In genomic region chr1:230868736-230869385, GRCh38 we compare ENCODE assay signal across 8 cellular contexts. TPM values are rescaled to one million over a fixed set of nuclear protein-coding genes. Genes with fewer than 3 reads are reported as not detected.
DNase-seq lines count a peak whose midpoint lies in the region; ATAC-seq and TF ChIP-seq lines count a peak whose summit lies in the region.

No MANE protein-coding gene starts in this region.

- no peaks in the 10 kb centered on the region for H3K79me2 ChIP-seq in DND-41 (ENCODE audit: insufficient read depth, low read length)
- peaks cover 14% of the 10 kb centered on the region for H3K79me2 ChIP-seq in mesendoderm (ENCODE audit: control insufficient read depth, insufficient read depth, low read length)

- peak overlapping the region; percentile 89 for H2BK120ac ChIP-seq in mesendoderm (ENCODE audit: low read depth, low read length)

- H3K4me2 ChIP-seq in DND-41 (ENCODE audit: insufficient read depth, low read length) (peak overlapping the region; percentile 82), mesendoderm (ENCODE audit: low read length) (peak overlapping the region; percentile 74)

- H3K18ac ChIP-seq in mesendoderm (ENCODE audit: low read length) = peak overlapping the region; percentile 88

- in situ Hi-C loops in SK-MEL-5 (cut with HindIII; ENCODE audit: low pct_unique_long_range_greater_than_20kb, low sequenced_read_pairs) = no loop called here

- H2BK15ac ChIP-seq in mesendoderm (replicated peaks; ENCODE audit: low read depth) = no peak overlapping the region

- H3K9me3 ChIP-seq in DND-41 (ENCODE audit: insufficient read depth, low read length, severe bottlenecking) (no peaks in the 10 kb centered on the region), upper lobe of left lung (no peaks in the 10 kb centered on the region)
- no peaks in the 10 kb centered on the region for H3K9me3 ChIP-seq in effector memory CD4-positive, alpha-beta T cell (ENCODE audit: control insufficient read depth, low read length)

- H3K4ac ChIP-seq in mesendoderm (ENCODE audit: low read depth, low read length) = peak overlapping the region; percentile 62

- H3K27ac ChIP-seq in DND-41 (ENCODE audit: low read length) (no peak overlapping the region), mesendoderm (ENCODE audit: low read depth, low read length) (peak overlapping the region; percentile 96), upper lobe of left lung (peak overlapping the region; percentile 81 to 93 (median 86))
- no peak overlapping the region for H3K27ac ChIP-seq in effector memory CD4-positive, alpha-beta T cell (ENCODE audit: insufficient read depth, low read length, poor library complexity, severe bottlenecking)

- peak overlapping the region in 1 of 2 experiments; percentile 66; a peak in 2 of 4 replicates for H3K4me3 ChIP-seq in DND-41 (ENCODE audit: low read depth in 1 of 2, low read length in 2 of 2)
- H3K4me3 ChIP-seq in effector memory CD4-positive, alpha-beta T cell (ENCODE audit: insufficient read depth, low read depth, low read length, poor library complexity, severe bottlenecking) = peak overlapping the region; percentile 54
- peak overlapping the region; percentile 10 for H3K4me3 ChIP-seq in mesendoderm (ENCODE audit: low read length)
- H3K4me3 ChIP-seq in upper lobe of left lung = peak overlapping the region; percentile 57 to 98 (median 98)

- H3K36me3 ChIP-seq in DND-41 (ENCODE audit: insufficient read depth, low read length) (no peaks in the 10 kb centered on the region), mesendoderm (ENCODE audit: control insufficient read depth, insufficient read depth, low read length) (no peaks in the 10 kb centered on the region), upper lobe of left lung (no peaks in the 10 kb centered on the region)
- no peaks in the 10 kb centered on the region for H3K36me3 ChIP-seq in effector memory CD4-positive, alpha-beta T cell (ENCODE audit: control insufficient read depth, insufficient read depth, low read length)

- H4K8ac ChIP-seq in mesendoderm (ENCODE audit: low read depth, low read length) = peak overlapping the region; percentile 70

- peak overlapping the region; percentile 92 for H2AFZ ChIP-seq in DND-41 (ENCODE audit: low read depth, low read length)

- peak overlapping the region; percentile 66 for H3K23ac ChIP-seq in mesendoderm (ENCODE audit: low read length)

- peak in 1 of 4 donors; percentile 20 for TF ChIP-seq EP300 in upper lobe of left lung (IDR thresholded peaks at IDR 0.05)

- H2AK5ac ChIP-seq in mesendoderm (ENCODE audit: low read length) = no peak overlapping the region

- H4K5ac ChIP-seq in mesendoderm (ENCODE audit: low read length) = peak overlapping the region; percentile 81

- DNase-seq in DND-41 (no peak), SK-MEL-5 (ENCODE audit: low read depth, low spot score) (peak; percentile 50), mesendoderm (peak; percentile 82), upper lobe of left lung (peak; percentile 68 to 88), NCI-H187 (lab: John Stamatoyannopoulos, UW) (no peak)
- DNase-seq in effector memory CD4-positive, alpha-beta T cell = no peak

- TF ChIP-seq POLR2A in upper lobe of left lung (IDR thresholded peaks at IDR 0.05) = no peak

- H3K9ac ChIP-seq in DND-41 (ENCODE audit: low read depth, low read length) (peak overlapping the region; percentile 53), mesendoderm (ENCODE audit: low read length) (peak overlapping the region; percentile 92)

- WGBS in mesendoderm (ENCODE audit: extremely low coverage, insufficient coverage, low lambda C conversion rate) = no CpG with 5 or more reads among the region's 40 CpGs
- WGBS in upper lobe of left lung, 2 donors = 6 to 16% methylated on average over 13 to 26 of the region's 40 CpGs

- no peak for TF ChIP-seq CTCF in DND-41 (IDR thresholded peaks at IDR 0.05; ENCODE audit: borderline replicate concordance, extremely low read depth, low read length, poor library complexity, severe bottlenecking)
- TF ChIP-seq CTCF in upper lobe of left lung (IDR thresholded peaks at IDR 0.05) = peak in 1 of 6 experiments; percentile 21

- H3K27me3 ChIP-seq in DND-41 (ENCODE audit: insufficient read depth, low read length, poor library complexity) (peaks cover 15% of the 10 kb centered on the region), mesendoderm (ENCODE audit: insufficient read depth, low read length, poor library complexity) (no peaks in the 10 kb centered on the region), upper lobe of left lung (no peaks in the 10 kb centered on the region)
- H3K27me3 ChIP-seq in effector memory CD4-positive, alpha-beta T cell (replicated peaks; ENCODE audit: control insufficient read depth, insufficient read depth, low read length, poor library complexity, severe bottlenecking) = no peaks in the 10 kb centered on the region

- peak overlapping the region; percentile 95 for H3K56ac ChIP-seq in mesendoderm (ENCODE audit: low read length)

- H4K20me1 ChIP-seq in DND-41 (ENCODE audit: insufficient read depth, low read length) = 0 out of 2 replicates have a peak, but pooled peaks cover 6% of the 10 kb centered on the region

- H3K79me1 ChIP-seq in mesendoderm (ENCODE audit: low read length) = peaks cover 14% of the 10 kb centered on the region

- ATAC-seq in DND-41 (ENCODE audit: insufficient read depth, low read depth) (peak; percentile 57), GM21360 (IDR thresholded peaks at IDR 0.05; ENCODE audit: unreplicated experiment) (peak; percentile 39), HG03571 (IDR thresholded peaks at IDR 0.05; ENCODE audit: unreplicated experiment) (peak; percentile 38), upper lobe of left lung (ENCODE audit: low FRiP score in 2 of 2) (peak; percentile 62 to 78)

- peak overlapping the region; percentile 87 for H2BK5ac ChIP-seq in mesendoderm (ENCODE audit: low read length)

- peaks cover 23% of the 10 kb centered on the region for H3K4me1 ChIP-seq in DND-41 (ENCODE audit: insufficient read depth, low read length)
- peaks cover 7% of the 10 kb centered on the region for H3K4me1 ChIP-seq in effector memory CD4-positive, alpha-beta T cell (ENCODE audit: control insufficient read depth, insufficient read depth, low read length, poor library complexity, severe bottlenecking)
- H3K4me1 ChIP-seq in mesendoderm (ENCODE audit: control insufficient read depth, low read depth, low read length) = peaks cover 4% of the 10 kb centered on the region
- H3K4me1 ChIP-seq in upper lobe of left lung = peaks cover 11 to 40% (median 32%) of the 10 kb centered on the region in 4 donors

RNA-seq across cellular contexts. Expression of gene C1orf198, which starts 0.5 kb away (rescaled TPM):
- total RNA-seq in SK-MEL-5 (2014; rRNA removed; shearing (Covaris generic)) = 23.9 and 24.3 TPM in 2 replicates
- polyA plus RNA-seq in SK-MEL-5 (2015; cell fraction: cytosol; rRNA removed) = 24.1 and 31.2 TPM in 2 replicates
- 11.8 and 18.5 TPM in 2 replicates for polyA plus RNA-seq in SK-MEL-5 (2015; cell fraction: nucleus; rRNA removed)
- 29.8 TPM for polyA plus RNA-seq in mesendoderm (2013, experiment 1 of 2)
- 29.2 TPM for polyA plus RNA-seq in mesendoderm (2013, experiment 2 of 2)
- 100 to 1,000 TPM in 5 of 6 donors, 10 to 100 TPM in 1; 51.3 to 241 (median 125) TPM for total RNA-seq in upper lobe of left lung

Comparison
In these comparisons a context has a peak if more than half of its experiments do, and no peak if none do; other contexts are left out.
1. DNase-seq: peak in SK-MEL-5 (single experiment), mesendoderm (single experiment) and upper lobe of left lung (2 of 2); none in DND-41 (single experiment), effector memory CD4-positive, alpha-beta T cell (0 of 3) and NCI-H187 (0 of 2).
2. H3K27ac ChIP-seq: peak in mesendoderm (single experiment) and upper lobe of left lung (4 of 4); none in DND-41 (single experiment) and effector memory CD4-positive, alpha-beta T cell (single experiment).
3. Peak in every context shown above with its lines, with median percentiles within 50 percentile points of each other: ATAC-seq.